ENCODE assay signal across 21 cellular contexts in the genomic region with DNA sequence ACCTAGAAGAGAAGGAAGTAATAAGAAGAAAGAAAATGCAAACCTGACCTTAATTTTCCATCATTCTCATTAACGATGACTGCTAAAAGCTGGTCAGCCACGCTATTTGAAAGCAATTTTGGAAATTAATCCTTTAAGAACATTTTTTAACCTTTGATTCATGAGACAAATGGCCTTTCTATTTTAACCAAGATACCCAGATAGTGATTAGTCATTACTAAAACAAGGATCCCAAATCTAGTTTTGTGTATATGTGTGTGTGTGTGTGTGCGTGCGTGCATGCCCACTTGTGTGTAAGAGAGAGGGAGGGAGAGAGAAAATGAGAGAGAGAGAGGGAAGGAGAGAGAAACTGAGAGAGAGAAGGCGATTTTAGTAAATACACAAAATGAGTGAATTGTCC.
"Had no signal": no experiment of that assay in that cellular context is flagged by ENCODE, and none has a peak within 500 bp of the region (broad histone marks: within the 10 kb centered on the region; RNA-seq: fewer than 3 reads in every experiment).

No MANE protein-coding gene starts in this region.

- H3K4me1 ChIP-seq: SJCRH30 had no signal

- H3K27ac ChIP-seq: SJCRH30 had no signal

- H3K36me3 ChIP-seq: MG63, SJCRH30 had no signal

- ATAC-seq: Panc1, PC-3, Right ventricle myocardium inferior had no signal

- H3K27me3 ChIP-seq: MG63, SJCRH30 had no signal

- H3K4me3 ChIP-seq: MG63, SJCRH30 had no signal

- DNase-seq: KBM-7; MG63; NCI-H1092; NCI-H1105 treated with DMSO at 0.1 percent for 48 hours; NCI-H1417 treated with DMSO at 0.1 percent for 48 hours; NCI-H146; NCI-H1694 treated with DMSO at 0.1 percent for 48 hours; NCI-H1930; NCI-H2081; NCI-H2107; NCI-H2227 treated with DMSO at 0.1 percent for 48 hours; NCI-H524; NCI-H69; NCI-H774; NK-92 treated with Interleukin-12 subunit alpha and Interleukin-12 subunit beta, amount 100 ng/mL, for 24 hours; PC-3; SHP77 treated with DMSO at 0.1 percent for 48 hours; SJCRH30; SW 1271 had no signal

- H3K9me3 ChIP-seq: MG63, SJCRH30 had no signal
